18 cellular contexts compared by ENCODE assay signal in genomic region chr11:102114032-102114431, GRCh38. TPM values are rescaled to one million over a fixed set of nuclear protein-coding genes. Genes with fewer than 3 reads are reported as not detected.
DNase-seq lines count a peak whose midpoint lies in the region; ATAC-seq and TF ChIP-seq lines count a peak whose summit lies in the region.
"Had no signal": no experiment of that assay in that cellular context is flagged by ENCODE, and none has a peak within 500 bp of the region (broad histone marks: within the 10 kb centered on the region; RNA-seq: fewer than 3 reads in every experiment).

No MANE protein-coding gene starts in this region.

- H3K36me3 ChIP-seq in GM23338 (ENCODE audit: insufficient read depth) (no peaks in the 10 kb centered on the region), iPS-15b (ENCODE audit: control insufficient read depth, insufficient read depth, low read length) (no peaks in the 10 kb centered on the region), smooth muscle cell (ENCODE audit: low read depth) (no peaks in the 10 kb centered on the region)
- H3K36me3 ChIP-seq: prostate gland had no signal

- H3K27ac ChIP-seq in GM23338 (ENCODE audit: low read depth), result no peak overlapping the region
- H3K27ac ChIP-seq in smooth muscle cell (ENCODE audit: low read depth), result peak overlapping the region; percentile 99

- H3K4me2 ChIP-seq in GM23338 (peak overlapping the region; percentile 62), smooth muscle cell (peak overlapping the region; percentile 98)

- WGBS in smooth muscle cell (ENCODE audit: low lambda C conversion rate), result 67% methylated on average over 4 of the region's 4 CpGs

- H4K20me1 ChIP-seq in GM23338 (replicated peaks; ENCODE audit: insufficient read depth) (no peaks in the 10 kb centered on the region), smooth muscle cell (ENCODE audit: low read depth) (peaks cover 53% of the 10 kb centered on the region)

- peak; percentile 28 for DNase-seq in GM23338 (ENCODE audit: low spot score)
- DNase-seq in astrocyte of the cerebellum (ENCODE audit: low read depth), result no peak
- no peak for DNase-seq in smooth muscle cell (lab: John Stamatoyannopoulos, UW; ENCODE audit: unreplicated experiment)
- DNase-seq in stimulated activated naive CD8-positive, alpha-beta T cell treated with anti-CD3 and anti-CD28 coated beads, Interleukin-15, Interleukin-2, amounts not matched to agents 100 U/mL and 50 U/mL, for 24 hours, result no peak
- no peak for DNase-seq in C1 segment of cervical spinal cord (lab: John Stamatoyannopoulos, UW)
- DNase-seq in GM20000 (ENCODE audit: low spot score), result no peak
- DNase-seq: activated CD4-positive, CD25-positive, alpha-beta regulatory T cell treated with anti-CD3 and anti-CD28 coated beads, Interleukin-2, amount 50 U/mL, for 72 hours; activated T-cell treated with anti-CD3 and anti-CD28 coated beads, Interleukin-2, amount 50 U/mL, for 1 hour; amniotic stem cell; GDM1; HCEC 1CT; hippocampal formation; NCI-H2171; stimulated activated naive CD4-positive, alpha-beta T cell had no signal

- peaks cover 68% of the 10 kb centered on the region for H3K79me2 ChIP-seq in GM23338 (replicated peaks; ENCODE audit: insufficient read depth)
- peaks cover 76% of the 10 kb centered on the region for H3K79me2 ChIP-seq in smooth muscle cell (ENCODE audit: low read depth)

- H3K27me3 ChIP-seq in GM23338 (ENCODE audit: insufficient read depth) (peaks cover under 1% of the 10 kb centered on the region; the same call in 1 of the 2 replicates), iPS-15b (ENCODE audit: control insufficient read depth, insufficient read depth, low read length) (no peaks in the 10 kb centered on the region), smooth muscle cell (ENCODE audit: low read depth) (no peaks in the 10 kb centered on the region)

- H3K4me1 ChIP-seq in GM23338 (ENCODE audit: insufficient read depth), result peaks cover 66% of the 10 kb centered on the region
- peaks cover 40% of the 10 kb centered on the region for H3K4me1 ChIP-seq in iPS-15b (ENCODE audit: control insufficient read depth, insufficient read depth, low read length)
- peaks cover 74% of the 10 kb centered on the region for H3K4me1 ChIP-seq in smooth muscle cell (ENCODE audit: low read depth)
- H3K4me1 ChIP-seq: prostate gland had no signal

- H3K36me3 Mint-ChIP-seq in GM23338 (ENCODE audit: low read depth), result peaks cover 13% of the 10 kb centered on the region; the same call in 2 of the 3 replicates

- H2AFZ ChIP-seq in GM23338 (no peak overlapping the region), smooth muscle cell (ENCODE audit: low read depth) (no peak overlapping the region)

- TF ChIP-seq CTCF in GM23338 (conservative IDR thresholded peaks at IDR 0.05; ENCODE audit: low read depth in 2 of 2) (no peak), astrocyte of the cerebellum (IDR thresholded peaks at IDR 0.05; ENCODE audit: low read depth, low read length, missing control alignments) (no peak), smooth muscle cell (IDR thresholded peaks at IDR 0.05; ENCODE audit: borderline replicate concordance, insufficient read depth, poor library complexity, severe bottlenecking) (no peak), GM20000 (IDR thresholded peaks at IDR 0.05; ENCODE audit: extremely low read depth, missing control alignments) (no peak)

- peaks cover 5% of the 10 kb centered on the region for H3K27me3 Mint-ChIP-seq in GM23338 (ENCODE audit: insufficient read depth, low read depth, poor library complexity)

- H3K27ac Mint-ChIP-seq in GM23338, result no peak overlapping the region; the same call in 1 of the 2 replicates
- H3K27ac Mint-ChIP-seq: CD14-positive monocyte had no signal

- H3F3A ChIP-seq in GM23338 (replicated peaks; ENCODE audit: low read depth), result peaks cover 6% of the 10 kb centered on the region
- peaks cover 25% of the 10 kb centered on the region for H3F3A ChIP-seq in smooth muscle cell (ENCODE audit: low read depth)

- H3K4me3 Mint-ChIP-seq in GM23338, result peak overlapping the region; percentile 59

- H3K4me3 ChIP-seq in GM23338, result no peak overlapping the region
- H3K4me3 ChIP-seq in astrocyte of the cerebellum (ENCODE audit: low read depth, low read length), result peak overlapping the region; percentile 93
- peak overlapping the region; percentile 4 for H3K4me3 ChIP-seq in iPS-15b (ENCODE audit: low read depth, low read length)
- H3K4me3 ChIP-seq in smooth muscle cell, result peak overlapping the region; percentile 80
- H3K4me3 ChIP-seq: prostate gland had no signal

- H3K9me3 ChIP-seq in iPS-15b (ENCODE audit: control insufficient read depth, insufficient read depth, low read length), result no peaks in the 10 kb centered on the region
- no peaks in the 10 kb centered on the region for H3K9me3 ChIP-seq in smooth muscle cell (replicated peaks; ENCODE audit: low read depth)
- H3K9me3 ChIP-seq: prostate gland had no signal

- H3K9ac ChIP-seq in iPS-15b (ENCODE audit: low read depth, low read length) (no peak overlapping the region), smooth muscle cell (ENCODE audit: low read depth) (peak overlapping the region; percentile 99)

- H3K4me1 Mint-ChIP-seq in GM23338, result peaks cover 54% of the 10 kb centered on the region

- no peaks in the 10 kb centered on the region for H3K9me2 ChIP-seq in GM23338 (ENCODE audit: insufficient read depth)

- peaks cover 2% of the 10 kb centered on the region; the same call in 2 of the 3 replicates for H3K9me3 Mint-ChIP-seq in GM23338

- ATAC-seq in GM23338 (no peak), HG03095 (IDR thresholded peaks at IDR 0.05; ENCODE audit: unreplicated experiment) (no peak)
- ATAC-seq in stimulated activated naive CD8-positive, alpha-beta T cell treated with anti-CD3 and anti-CD28 coated beads, Interleukin-15, Interleukin-2, amounts not matched to agents 100 U/mL and 50 U/mL, for 24 hours, result no peak

- in situ Hi-C loops in astrocyte of the cerebellum (cut with HindIII; ENCODE audit: low sequenced_read_pairs), result no loop called here

TF ChIP-seq in GM23338, 12 proteins besides CTCF, POLR2A, EP300 and RAD21 (continues in another document):
- TF ChIP-seq EZH2phosphoT487 (IDR thresholded peaks at IDR 0.05; ENCODE audit: unreplicated experiment), result no peak
- no peak for TF ChIP-seq ZNF114 (CRISPR knock-in tag; IDR thresholded peaks at IDR 0.05)
- no peak for TF ChIP-seq POLR2AphosphoS5 (IDR thresholded peaks at IDR 0.05; ENCODE audit: low read depth)
- TF ChIP-seq NANOG (IDR thresholded peaks at IDR 0.05; ENCODE audit: borderline replicate concordance), result no peak
- no peak for TF ChIP-seq ZNF331 (CRISPR knock-in tag; IDR thresholded peaks at IDR 0.05; ENCODE audit: low read depth)
- TF ChIP-seq, protein P1, sequence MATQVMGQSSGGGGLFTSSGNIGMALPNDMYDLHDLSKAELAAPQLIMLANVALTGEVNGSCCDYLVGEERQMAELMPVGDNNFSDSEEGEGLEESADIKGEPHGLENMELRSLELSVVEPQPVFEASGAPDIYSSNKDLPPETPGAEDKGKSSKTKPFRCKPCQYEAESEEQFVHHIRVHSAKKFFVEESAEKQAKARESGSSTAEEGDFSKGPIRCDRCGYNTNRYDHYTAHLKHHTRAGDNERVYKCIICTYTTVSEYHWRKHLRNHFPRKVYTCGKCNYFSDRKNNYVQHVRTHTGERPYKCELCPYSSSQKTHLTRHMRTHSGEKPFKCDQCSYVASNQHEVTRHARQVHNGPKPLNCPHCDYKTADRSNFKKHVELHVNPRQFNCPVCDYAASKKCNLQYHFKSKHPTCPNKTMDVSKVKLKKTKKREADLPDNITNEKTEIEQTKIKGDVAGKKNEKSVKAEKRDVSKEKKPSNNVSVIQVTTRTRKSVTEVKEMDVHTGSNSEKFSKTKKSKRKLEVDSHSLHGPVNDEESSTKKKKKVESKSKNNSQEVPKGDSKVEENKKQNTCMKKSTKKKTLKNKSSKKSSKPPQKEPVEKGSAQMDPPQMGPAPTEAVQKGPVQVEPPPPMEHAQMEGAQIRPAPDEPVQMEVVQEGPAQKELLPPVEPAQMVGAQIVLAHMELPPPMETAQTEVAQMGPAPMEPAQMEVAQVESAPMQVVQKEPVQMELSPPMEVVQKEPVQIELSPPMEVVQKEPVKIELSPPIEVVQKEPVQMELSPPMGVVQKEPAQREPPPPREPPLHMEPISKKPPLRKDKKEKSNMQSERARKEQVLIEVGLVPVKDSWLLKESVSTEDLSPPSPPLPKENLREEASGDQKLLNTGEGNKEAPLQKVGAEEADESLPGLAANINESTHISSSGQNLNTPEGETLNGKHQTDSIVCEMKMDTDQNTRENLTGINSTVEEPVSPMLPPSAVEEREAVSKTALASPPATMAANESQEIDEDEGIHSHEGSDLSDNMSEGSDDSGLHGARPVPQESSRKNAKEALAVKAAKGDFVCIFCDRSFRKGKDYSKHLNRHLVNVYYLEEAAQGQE (IDR thresholded peaks at IDR 0.05; ENCODE audit: unreplicated experiment), result no peak
- no peak for TF ChIP-seq EZH2 (IDR thresholded peaks at IDR 0.05; ENCODE audit: low read depth, unreplicated experiment)
- no peak for TF ChIP-seq JUNB (IDR thresholded peaks at IDR 0.05; ENCODE audit: unreplicated experiment)
- no peak for TF ChIP-seq CREB1 (CRISPR knock-in tag; IDR thresholded peaks at IDR 0.05; ENCODE audit: low read depth)

RNA-seq across cellular contexts. Expression of gene YAP1, which starts 3.8 kb away (rescaled TPM):
- total RNA-seq in GM23338 (2014; rRNA removed; shearing (Covaris generic)), result 132 and 155 TPM in 2 replicates
- polyA plus RNA-seq in GM23338 (2016; fragmentation: Nextera tagmentation; extraction: Ambion mirVana), result 17.2 and 19.5 TPM in 2 replicates
- total RNA-seq in smooth muscle cell, result 136 and 174 TPM in 2 replicates
- polyA plus RNA-seq in smooth muscle cell, result 25.1 and 28.4 TPM in 2 replicates
- polyA plus RNA-seq: CD14-positive monocyte had no signal
